In genomic region chr19:46716013-46716671, GRCh38 we compare ENCODE assay signal across 1 cellular context.
TF ChIP-seq lines count a peak whose summit lies in the region.

No MANE protein-coding gene starts in this region.

TF ChIP-seq in GM23338, 12 proteins besides CTCF, POLR2A, EP300 and RAD21 (continued from another document):
- TF ChIP-seq ZNF462 (CRISPR knock-in tag; IDR thresholded peaks at IDR 0.05) (no peak), CREB1 (CRISPR knock-in tag; IDR thresholded peaks at IDR 0.05; ENCODE audit: low read depth) (no peak), NANOG (IDR thresholded peaks at IDR 0.05; ENCODE audit: borderline replicate concordance) (no peak)
